2 cellular contexts compared by ENCODE assay signal in the genomic region with DNA sequence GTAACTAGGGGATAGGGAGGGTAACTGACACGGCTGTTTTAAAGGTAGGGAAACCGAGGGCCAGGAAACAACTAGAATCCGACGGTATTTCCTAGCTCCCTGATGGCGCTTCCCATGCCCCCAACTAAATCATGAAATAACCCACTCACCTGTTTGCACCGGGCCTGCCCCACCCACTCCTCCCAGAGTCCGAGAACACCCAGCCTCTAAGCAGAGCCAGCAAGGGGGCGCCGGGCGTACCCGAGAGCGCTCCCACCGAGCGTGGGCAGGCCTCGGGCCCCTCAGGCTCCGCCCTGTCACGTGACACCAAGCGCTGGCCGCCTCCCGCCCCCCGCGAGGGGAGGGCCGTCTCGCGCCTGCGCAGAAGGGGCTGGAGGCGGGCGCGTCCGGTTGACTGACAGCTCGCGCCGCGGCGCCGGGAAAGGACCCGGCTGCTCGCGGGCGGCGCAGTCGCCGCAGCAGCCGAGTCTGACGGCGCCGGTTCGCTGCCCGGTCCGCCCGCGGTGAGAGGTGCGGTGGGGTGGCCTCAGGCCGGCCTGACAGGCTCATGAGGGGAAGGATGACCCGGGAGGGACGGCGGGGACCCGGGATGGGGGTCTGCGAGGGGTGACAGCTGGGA.
TF ChIP-seq lines count a peak whose summit lies in the region.

A gene with protein sequence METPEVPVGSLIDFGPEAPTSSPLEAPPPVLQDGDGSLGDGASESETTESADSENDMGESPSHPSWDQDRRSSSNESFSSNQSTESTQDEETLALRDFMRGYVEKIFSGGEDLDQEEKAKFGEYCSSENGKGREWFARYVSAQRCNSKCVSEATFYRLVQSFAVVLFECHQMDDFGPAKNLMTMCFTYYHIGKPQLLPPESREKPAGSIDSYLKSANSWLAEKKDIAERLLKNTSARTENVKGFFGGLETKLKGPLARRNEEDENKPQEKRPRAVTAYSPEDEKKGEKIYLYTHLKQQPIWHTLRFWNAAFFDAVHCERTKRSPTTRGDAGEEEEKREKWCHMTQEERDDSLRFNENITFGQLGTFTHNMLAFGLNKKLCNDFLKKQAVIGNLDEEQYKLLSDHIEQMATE (plus strand): TSS at position 447 of the 619 bp plus-strand sequence. CDS start 39,277 bp downstream, outside the sequence.

TF ChIP-seq in HEK293T, 16 proteins besides CTCF, POLR2A, EP300 and RAD21 (continued from another document):
- no peak for TF ChIP-seq HDGF (IDR thresholded peaks at IDR 0.05; ENCODE audit: borderline replicate concordance)

TF ChIP-seq in SK-N-SH, 30 proteins besides CTCF, POLR2A, EP300 and RAD21 (continued from another document):
- TF ChIP-seq SIN3A (IDR thresholded peaks at IDR 0.05; ENCODE audit: borderline replicate concordance, low read depth, low read length) (0 out of 2 replicates have a peak, but pooled peaks have one; percentile 22), CHD2 (IDR thresholded peaks at IDR 0.05; ENCODE audit: low read length, partially characterized antibody) (no peak), POLR2AphosphoS5 (IDR thresholded peaks at IDR 0.05; ENCODE audit: low read depth, low read length) (peak; percentile 96), EZH2phosphoT487 (IDR thresholded peaks at IDR 0.05; ENCODE audit: borderline replicate concordance, low read depth) (no peak)
- TF ChIP-seq, protein P1, sequence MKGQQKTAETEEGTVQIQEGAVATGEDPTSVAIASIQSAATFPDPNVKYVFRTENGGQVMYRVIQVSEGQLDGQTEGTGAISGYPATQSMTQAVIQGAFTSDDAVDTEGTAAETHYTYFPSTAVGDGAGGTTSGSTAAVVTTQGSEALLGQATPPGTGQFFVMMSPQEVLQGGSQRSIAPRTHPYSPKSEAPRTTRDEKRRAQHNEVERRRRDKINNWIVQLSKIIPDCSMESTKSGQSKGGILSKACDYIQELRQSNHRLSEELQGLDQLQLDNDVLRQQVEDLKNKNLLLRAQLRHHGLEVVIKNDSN (IDR thresholded peaks at IDR 0.05; ENCODE audit: borderline replicate concordance, low read depth) = peak; percentile 96
- TF ChIP-seq, protein P2, sequence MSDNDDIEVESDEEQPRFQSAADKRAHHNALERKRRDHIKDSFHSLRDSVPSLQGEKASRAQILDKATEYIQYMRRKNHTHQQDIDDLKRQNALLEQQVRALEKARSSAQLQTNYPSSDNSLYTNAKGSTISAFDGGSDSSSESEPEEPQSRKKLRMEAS (IDR thresholded peaks at IDR 0.05; ENCODE audit: low read depth) = peak; percentile 74
- TF ChIP-seq, protein P3, sequence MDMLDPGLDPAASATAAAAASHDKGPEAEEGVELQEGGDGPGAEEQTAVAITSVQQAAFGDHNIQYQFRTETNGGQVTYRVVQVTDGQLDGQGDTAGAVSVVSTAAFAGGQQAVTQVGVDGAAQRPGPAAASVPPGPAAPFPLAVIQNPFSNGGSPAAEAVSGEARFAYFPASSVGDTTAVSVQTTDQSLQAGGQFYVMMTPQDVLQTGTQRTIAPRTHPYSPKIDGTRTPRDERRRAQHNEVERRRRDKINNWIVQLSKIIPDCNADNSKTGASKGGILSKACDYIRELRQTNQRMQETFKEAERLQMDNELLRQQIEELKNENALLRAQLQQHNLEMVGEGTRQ (IDR thresholded peaks at IDR 0.05; ENCODE audit: borderline replicate concordance, low read depth, low read length) = peak; percentile 81
